Comparison of ENCODE assay signal across 25 cellular contexts in the genomic region with DNA sequence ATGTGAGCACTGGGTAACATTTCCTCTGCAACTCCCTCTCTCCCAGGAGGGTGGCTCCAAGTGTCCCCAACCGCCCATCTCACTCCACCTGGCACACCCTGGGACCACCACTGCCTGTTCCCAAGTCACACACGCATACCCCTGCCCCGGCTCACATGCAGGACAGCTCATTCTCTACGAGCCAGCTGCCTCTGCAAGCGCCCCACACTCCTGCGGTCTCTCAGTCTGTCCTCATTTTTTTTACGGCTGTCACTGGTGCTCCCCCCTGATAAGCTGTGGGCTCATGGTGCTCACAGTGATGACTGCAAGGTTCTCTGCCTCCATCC. TPM values are rescaled to one million over a fixed set of nuclear protein-coding genes. Genes with fewer than 3 reads are reported as not detected.
DNase-seq lines count a peak whose midpoint lies in the region; ATAC-seq and TF ChIP-seq lines count a peak whose summit lies in the region.
"Had no signal": no experiment of that assay in that cellular context is flagged by ENCODE, and none has a peak within 500 bp of the region (broad histone marks: within the 10 kb centered on the region; RNA-seq: fewer than 3 reads in every experiment).

No MANE protein-coding gene starts in this region.

- H2AFZ ChIP-seq in GM23338 = no peak overlapping the region

- H3K4me3 Mint-ChIP-seq in activated T-cell treated with anti-CD3 and anti-CD28 coated beads, Interleukin-2, amount 50 U/mL, for 24 hours = no peak overlapping the region
- H3K4me3 Mint-ChIP-seq in GM23338 (no peak overlapping the region), endothelial cell (ENCODE audit: unreplicated experiment) (peak overlapping the region; percentile 84), nephron progenitor cell (no peak overlapping the region)
- H3K4me3 Mint-ChIP-seq: activated naive CD8-positive, alpha-beta T cell treated with anti-CD3 and anti-CD28 coated beads for 36 hours; CD4-positive, alpha-beta T cell; effector memory CD8-positive, alpha-beta T cell; natural killer cell; stimulated activated memory B cell treated with anti-CD40 and anti-IgM and Interleukin-4, amounts not matched to agents 10 μg/mL and 1 μg/mL and 100 μg/mL, for 72 hours had no signal

- no peaks in the 10 kb centered on the region for H3K9me2 ChIP-seq in GM23338 (ENCODE audit: insufficient read depth)

- H3K36me3 Mint-ChIP-seq in activated T-cell treated with anti-CD3 and anti-CD28 coated beads, Interleukin-2, amount 50 U/mL, for 24 hours (ENCODE audit: low read depth) = peaks cover 97% of the 10 kb centered on the region
- H3K36me3 Mint-ChIP-seq in GM23338 (ENCODE audit: low read depth) (peaks cover 90% of the 10 kb centered on the region), endothelial cell (ENCODE audit: low read depth, unreplicated experiment) (peaks cover 51% of the 10 kb centered on the region), nephron progenitor cell (ENCODE audit: low read depth) (peaks cover 75% of the 10 kb centered on the region)

- DNase-seq in activated T-cell treated with anti-CD3 and anti-CD28 coated beads, Interleukin-2, amount 50 U/mL, for 24 hours = no peak
- no peak for DNase-seq in activated T-cell treated with anti-CD3 and anti-CD28 coated beads for 4 hours
- no peak for DNase-seq in GM23338 (ENCODE audit: low spot score)
- no peak for DNase-seq in endothelial cell (ENCODE audit: low spot score)
- no peak for DNase-seq in nephron progenitor cell
- DNase-seq in mesenteric fat pad (ENCODE audit: low spot score) = no peak
- no peak for DNase-seq in coronary artery (ENCODE audit: low spot score)
- DNase-seq in central memory CD4-positive, alpha-beta T cell = no peak
- DNase-seq: activated CD4-positive, alpha-beta T cell treated with anti-CD3 and anti-CD28 coated beads, Interleukin-2, amount 50 U/mL, for 1 hour; activated naive CD8-positive, alpha-beta T cell treated with anti-CD3 and anti-CD28 coated beads for 36 hours; anterior cingulate cortex; CD4-positive, alpha-beta T cell; cortex of kidney; DND-41; effector memory CD8-positive, alpha-beta T cell; foreskin fibroblast; heart right ventricle; natural killer cell; NCI-H1436 treated with DMSO at 0.1 percent for 48 hours; NCI-H2081 treated with DMSO at 0.1 percent for 48 hours; NCI-H345; NCI-H69; SJCRH30 had no signal

- no peaks in the 10 kb centered on the region for H3K9me3 Mint-ChIP-seq in activated T-cell treated with anti-CD3 and anti-CD28 coated beads, Interleukin-2, amount 50 U/mL, for 24 hours
- H3K9me3 Mint-ChIP-seq in GM23338 (no peaks in the 10 kb centered on the region), endothelial cell (ENCODE audit: unreplicated experiment) (no peaks in the 10 kb centered on the region), nephron progenitor cell (no peaks in the 10 kb centered on the region)
- H3K9me3 Mint-ChIP-seq: activated naive CD8-positive, alpha-beta T cell treated with anti-CD3 and anti-CD28 coated beads for 36 hours; CD4-positive, alpha-beta T cell; effector memory CD8-positive, alpha-beta T cell; natural killer cell; stimulated activated memory B cell treated with anti-CD40 and anti-IgM and Interleukin-4, amounts not matched to agents 10 μg/mL and 1 μg/mL and 100 μg/mL, for 72 hours had no signal

- H3K4me3 ChIP-seq in GM23338 = no peak overlapping the region
- H3K4me3 ChIP-seq in coronary artery = no peak overlapping the region
- H3K4me3 ChIP-seq: A549, heart right ventricle, SJCRH30 had no signal

- peak overlapping the region; percentile 41 for H3K27ac Mint-ChIP-seq in activated T-cell treated with anti-CD3 and anti-CD28 coated beads, Interleukin-2, amount 50 U/mL, for 24 hours
- H3K27ac Mint-ChIP-seq in GM23338 (peak overlapping the region; percentile 22), endothelial cell (ENCODE audit: unreplicated experiment) (peak overlapping the region; percentile 64), nephron progenitor cell (peak overlapping the region; percentile 28)
- H3K27ac Mint-ChIP-seq: activated naive CD8-positive, alpha-beta T cell treated with anti-CD3 and anti-CD28 coated beads for 36 hours; CD4-positive, alpha-beta T cell; stimulated activated memory B cell treated with anti-CD40 and anti-IgM and Interleukin-4, amounts not matched to agents 10 μg/mL and 1 μg/mL and 100 μg/mL, for 72 hours had no signal

- H3K27me3 Mint-ChIP-seq in activated T-cell treated with anti-CD3 and anti-CD28 coated beads, Interleukin-2, amount 50 U/mL, for 24 hours = no peaks in the 10 kb centered on the region
- H3K27me3 Mint-ChIP-seq in GM23338 (ENCODE audit: insufficient read depth, low read depth, poor library complexity) (peaks cover 6% of the 10 kb centered on the region), endothelial cell (ENCODE audit: unreplicated experiment) (peaks cover 4% of the 10 kb centered on the region), nephron progenitor cell (ENCODE audit: low read depth, poor library complexity) (no peaks in the 10 kb centered on the region)
- H3K27me3 Mint-ChIP-seq: activated naive CD8-positive, alpha-beta T cell treated with anti-CD3 and anti-CD28 coated beads for 36 hours; CD4-positive, alpha-beta T cell; effector memory CD8-positive, alpha-beta T cell; stimulated activated memory B cell treated with anti-CD40 and anti-IgM and Interleukin-4, amounts not matched to agents 10 μg/mL and 1 μg/mL and 100 μg/mL, for 72 hours had no signal

- TF ChIP-seq CTCF in GM23338 (conservative IDR thresholded peaks at IDR 0.05; ENCODE audit: low read depth in 2 of 2) (no peak), endothelial cell (IDR thresholded peaks at IDR 0.05; ENCODE audit: unreplicated experiment) (no peak), nephron progenitor cell (IDR thresholded peaks at IDR 0.05) (no peak), coronary artery (IDR thresholded peaks at IDR 0.05) (no peak)

- no peak for ATAC-seq in GM23338
- ATAC-seq: effector memory CD8-positive, alpha-beta T cell; natural killer cell; stimulated activated memory B cell treated with anti-CD40 and anti-IgM and Interleukin-4, amounts not matched to agents 10 μg/mL and 1 μg/mL and 100 μg/mL, for 72 hours had no signal

- H3K4me2 ChIP-seq in GM23338 = no peak overlapping the region
- H3K4me2 ChIP-seq: A549 had no signal

- H3F3A ChIP-seq in GM23338 (replicated peaks; ENCODE audit: low read depth) = no peaks in the 10 kb centered on the region

- H3K27ac ChIP-seq in GM23338 (ENCODE audit: low read depth) (peak overlapping the region; percentile 66; the same call in 1 of the 2 replicates), coronary artery (no peak overlapping the region)
- H3K27ac ChIP-seq: A549, SJCRH30 had no signal

- H3K4me1 Mint-ChIP-seq in activated T-cell treated with anti-CD3 and anti-CD28 coated beads, Interleukin-2, amount 50 U/mL, for 24 hours (ENCODE audit: low read depth) = no peaks in the 10 kb centered on the region
- no peaks in the 10 kb centered on the region for H3K4me1 Mint-ChIP-seq in GM23338
- H3K4me1 Mint-ChIP-seq in endothelial cell (ENCODE audit: unreplicated experiment) = peaks cover 5% of the 10 kb centered on the region
- no peaks in the 10 kb centered on the region for H3K4me1 Mint-ChIP-seq in nephron progenitor cell
- H3K4me1 Mint-ChIP-seq: activated naive CD8-positive, alpha-beta T cell treated with anti-CD3 and anti-CD28 coated beads for 36 hours; stimulated activated memory B cell treated with anti-CD40 and anti-IgM and Interleukin-4, amounts not matched to agents 10 μg/mL and 1 μg/mL and 100 μg/mL, for 72 hours had no signal

- H3K79me2 ChIP-seq in GM23338 (replicated peaks; ENCODE audit: insufficient read depth) = no peaks in the 10 kb centered on the region

- H4K20me1 ChIP-seq in GM23338 (replicated peaks; ENCODE audit: insufficient read depth) = peaks cover 3% of the 10 kb centered on the region

- peaks cover 21% of the 10 kb centered on the region for H3K36me3 ChIP-seq in GM23338 (ENCODE audit: insufficient read depth)

- no peaks in the 10 kb centered on the region for H3K27me3 ChIP-seq in GM23338 (ENCODE audit: insufficient read depth)
- H3K27me3 ChIP-seq: heart right ventricle, SJCRH30 had no signal

- H3K4me1 ChIP-seq in GM23338 (ENCODE audit: insufficient read depth) = no peaks in the 10 kb centered on the region
- H3K4me1 ChIP-seq: A549, SJCRH30 had no signal

TF ChIP-seq in GM23338, 12 proteins besides CTCF, POLR2A, EP300 and RAD21 (continues in another document):
- TF ChIP-seq JUNB (IDR thresholded peaks at IDR 0.05; ENCODE audit: unreplicated experiment) (no peak), ZNF331 (CRISPR knock-in tag; IDR thresholded peaks at IDR 0.05; ENCODE audit: low read depth) (no peak), ZNF114 (CRISPR knock-in tag; IDR thresholded peaks at IDR 0.05) (no peak), CREB1 (CRISPR knock-in tag; IDR thresholded peaks at IDR 0.05; ENCODE audit: low read depth) (no peak), NANOG (IDR thresholded peaks at IDR 0.05; ENCODE audit: borderline replicate concordance) (no peak), EZH2phosphoT487 (IDR thresholded peaks at IDR 0.05; ENCODE audit: unreplicated experiment) (no peak)
- TF ChIP-seq, protein P1, sequence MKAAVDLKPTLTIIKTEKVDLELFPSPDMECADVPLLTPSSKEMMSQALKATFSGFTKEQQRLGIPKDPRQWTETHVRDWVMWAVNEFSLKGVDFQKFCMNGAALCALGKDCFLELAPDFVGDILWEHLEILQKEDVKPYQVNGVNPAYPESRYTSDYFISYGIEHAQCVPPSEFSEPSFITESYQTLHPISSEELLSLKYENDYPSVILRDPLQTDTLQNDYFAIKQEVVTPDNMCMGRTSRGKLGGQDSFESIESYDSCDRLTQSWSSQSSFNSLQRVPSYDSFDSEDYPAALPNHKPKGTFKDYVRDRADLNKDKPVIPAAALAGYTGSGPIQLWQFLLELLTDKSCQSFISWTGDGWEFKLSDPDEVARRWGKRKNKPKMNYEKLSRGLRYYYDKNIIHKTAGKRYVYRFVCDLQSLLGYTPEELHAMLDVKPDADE (IDR thresholded peaks at IDR 0.05) = no peak

RNA-seq across cellular contexts. Expression of gene AFG3L2, which starts 30.8 kb away (rescaled TPM):
- 94.9 and 105 TPM in 2 replicates for total RNA-seq in GM23338 (2014; rRNA removed; shearing (Covaris generic))
- polyA plus RNA-seq in GM23338 (2016; fragmentation: Nextera tagmentation; extraction: Ambion mirVana) = 47.5 and 50.3 TPM in 2 replicates
- total RNA-seq in endothelial cell (ENCODE audit: unreplicated experiment) (47.7 TPM), mesenteric fat pad (44.8 TPM)

RNA-seq across cellular contexts. Expression of gene TUBB6, which starts 38.2 kb away (rescaled TPM):
- 282 and 329 TPM in 2 replicates for total RNA-seq in GM23338 (2014; rRNA removed; shearing (Covaris generic))
- polyA plus RNA-seq in GM23338 (2016; fragmentation: Nextera tagmentation; extraction: Ambion mirVana) = 136 and 148 TPM in 2 replicates
- 301 TPM for total RNA-seq in endothelial cell (ENCODE audit: unreplicated experiment)
- total RNA-seq in mesenteric fat pad = 560 TPM
